ENCODE assay signal across 8 cellular contexts in the genomic region with DNA sequence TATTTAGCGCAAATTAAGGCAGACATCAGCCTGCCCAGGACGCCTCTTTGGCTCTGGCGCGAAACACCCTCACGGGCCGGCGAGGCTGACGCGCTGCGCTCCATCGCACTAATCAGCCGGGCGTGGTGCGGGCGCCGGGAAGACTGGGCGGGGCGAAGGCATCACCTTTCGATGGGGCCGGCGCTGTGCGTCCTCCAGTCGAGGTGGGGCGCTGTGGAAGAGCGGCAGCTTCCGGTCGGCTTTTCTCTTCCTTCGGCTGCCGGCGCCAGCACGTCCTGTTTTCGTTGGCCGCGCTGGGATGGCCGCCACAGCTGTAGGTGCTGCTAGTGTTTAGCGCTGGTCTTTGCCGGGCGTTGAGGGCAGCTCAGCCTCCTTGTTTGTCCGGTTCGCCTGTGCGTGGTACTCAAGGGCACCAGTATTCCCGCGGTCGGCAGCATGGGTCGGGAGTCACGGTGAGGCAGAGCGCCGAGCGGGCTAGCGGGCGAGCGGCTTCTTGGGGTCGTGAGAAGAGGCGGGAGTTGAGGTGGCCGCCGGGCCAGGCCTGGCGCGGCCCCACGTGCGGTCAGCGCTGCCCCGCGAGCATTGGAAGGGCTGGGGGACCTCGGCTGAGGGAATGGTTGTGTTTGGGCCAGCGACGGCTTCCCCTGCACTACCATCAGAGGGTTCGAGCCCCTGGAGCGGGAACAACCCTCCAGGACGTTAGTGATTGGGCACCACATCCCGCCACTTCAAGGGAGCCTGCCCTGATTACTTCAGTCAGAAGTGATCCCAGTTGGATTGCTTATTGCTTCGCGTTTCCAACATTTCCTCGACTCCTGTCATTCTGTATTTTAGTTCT. TPM values are rescaled to one million over a fixed set of nuclear protein-coding genes. Genes with fewer than 3 reads are reported as not detected.
DNase-seq lines count a peak whose midpoint lies in the region; FAIRE-seq and TF ChIP-seq lines count a peak whose summit lies in the region.

A gene with protein sequence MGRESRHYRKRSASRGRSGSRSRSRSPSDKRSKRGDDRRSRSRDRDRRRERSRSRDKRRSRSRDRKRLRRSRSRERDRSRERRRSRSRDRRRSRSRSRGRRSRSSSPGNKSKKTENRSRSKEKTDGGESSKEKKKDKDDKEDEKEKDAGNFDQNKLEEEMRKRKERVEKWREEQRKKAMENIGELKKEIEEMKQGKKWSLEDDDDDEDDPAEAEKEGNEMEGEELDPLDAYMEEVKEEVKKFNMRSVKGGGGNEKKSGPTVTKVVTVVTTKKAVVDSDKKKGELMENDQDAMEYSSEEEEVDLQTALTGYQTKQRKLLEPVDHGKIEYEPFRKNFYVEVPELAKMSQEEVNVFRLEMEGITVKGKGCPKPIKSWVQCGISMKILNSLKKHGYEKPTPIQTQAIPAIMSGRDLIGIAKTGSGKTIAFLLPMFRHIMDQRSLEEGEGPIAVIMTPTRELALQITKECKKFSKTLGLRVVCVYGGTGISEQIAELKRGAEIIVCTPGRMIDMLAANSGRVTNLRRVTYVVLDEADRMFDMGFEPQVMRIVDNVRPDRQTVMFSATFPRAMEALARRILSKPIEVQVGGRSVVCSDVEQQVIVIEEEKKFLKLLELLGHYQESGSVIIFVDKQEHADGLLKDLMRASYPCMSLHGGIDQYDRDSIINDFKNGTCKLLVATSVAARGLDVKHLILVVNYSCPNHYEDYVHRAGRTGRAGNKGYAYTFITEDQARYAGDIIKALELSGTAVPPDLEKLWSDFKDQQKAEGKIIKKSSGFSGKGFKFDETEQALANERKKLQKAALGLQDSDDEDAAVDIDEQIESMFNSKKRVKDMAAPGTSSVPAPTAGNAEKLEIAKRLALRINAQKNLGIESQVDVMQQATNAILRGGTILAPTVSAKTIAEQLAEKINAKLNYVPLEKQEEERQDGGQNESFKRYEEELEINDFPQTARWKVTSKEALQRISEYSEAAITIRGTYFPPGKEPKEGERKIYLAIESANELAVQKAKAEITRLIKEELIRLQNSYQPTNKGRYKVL (plus strand): TSS at position 276 of the 838 bp plus-strand sequence. CDS start 160 bp downstream, at position 436.

- H3K9me3 ChIP-seq in H9 (ENCODE audit: control insufficient read depth, low read depth, low read length) (no peaks in the 10 kb centered on the region), MG63 (no peaks in the 10 kb centered on the region), neural progenitor cell (ENCODE audit: low read depth) (no peaks in the 10 kb centered on the region)

- peaks cover 5% of the 10 kb centered on the region for H3K27me3 Mint-ChIP-seq in H9 (ENCODE audit: low read depth)
- H3K27me3 Mint-ChIP-seq in neural progenitor cell (ENCODE audit: insufficient read depth, low read depth), result peaks cover 4% of the 10 kb centered on the region

- H2AK5ac ChIP-seq in H9 (ENCODE audit: insufficient read length, low read length), result no peak within 1 kb of the TSS

- H4K91ac ChIP-seq in H9 (ENCODE audit: insufficient read length, low read depth, low read length), result no peak within 1 kb of the TSS

- H3K36me3 Mint-ChIP-seq in H9 (ENCODE audit: insufficient read depth in 1 of 3, low read depth in 3 of 3) (peaks cover 3 to 15% (median 5%) of the 10 kb centered on the region in 3 experiments; a peak in 6 of 7 replicates), neural progenitor cell (peaks cover under 1% of the 10 kb centered on the region)

- H4K20me1 ChIP-seq in H9 (ENCODE audit: control insufficient read depth, insufficient read depth, insufficient read length) (no peaks in the 10 kb centered on the region), neural progenitor cell (ENCODE audit: low read depth) (peaks cover 45% of the 10 kb centered on the region)

- H3K27me3 ChIP-seq in H9 (ENCODE audit: insufficient read depth, low read length) (no peaks in the 10 kb centered on the region), MG63 (no peaks in the 10 kb centered on the region), neural progenitor cell (peaks cover 8% of the 10 kb centered on the region)

- peak; percentile 90 for FAIRE-seq in G401.6 (lab: Jason Lieb, UNC)

- no peaks in the 10 kb centered on the region for H3F3A ChIP-seq in neural progenitor cell (ENCODE audit: low read depth)

- H3K4me1 ChIP-seq in H9 (ENCODE audit: insufficient read depth, low read length) (peaks cover 4% of the 10 kb centered on the region; the same call in 1 of the 2 replicates), neural progenitor cell (peaks cover 11% of the 10 kb centered on the region)

- TF ChIP-seq CTCF in H9 (conservative IDR thresholded peaks at IDR 0.05), result peak; percentile 87
- peak; percentile 80 for TF ChIP-seq CTCF in neural progenitor cell (IDR thresholded peaks at IDR 0.05)

- no peak within 1 kb of the TSS for H3K56ac ChIP-seq in H9 (ENCODE audit: insufficient read length, low read depth, low read length)

- no peak within 1 kb of the TSS for H4K5ac ChIP-seq in H9 (ENCODE audit: insufficient read length, low read depth, low read length)

- no peak within 1 kb of the TSS for H2BK15ac ChIP-seq in H9 (ENCODE audit: low read depth, low read length)

- DNase-seq in H9, result peak; percentile 96
- DNase-seq in MG63, result peak; percentile 98
- peak; percentile 74 for DNase-seq in SHP77 treated with DMSO at 0.1 percent for 48 hours (lab: John Stamatoyannopoulos, UW)
- DNase-seq in activated gamma-delta T cell (lab: John Stamatoyannopoulos, UW), result peak; percentile 86
- peak; percentile 81 for DNase-seq in fibroblast of the conjunctiva (ENCODE audit: low read depth)
- peak; percentile 98 for DNase-seq in neural progenitor cell (ENCODE audit: low spot score)
- peak; percentile 86 for DNase-seq in stromal cell of bone marrow (ENCODE audit: low read depth)

- H3K36me3 ChIP-seq in MG63, result peaks cover 10% of the 10 kb centered on the region
- H3K36me3 ChIP-seq in neural progenitor cell, result no peaks in the 10 kb centered on the region

- H3K4me3 Mint-ChIP-seq in H9, result peak within 1 kb of the TSS; percentile 99 to 100
- peak within 1 kb of the TSS; percentile 100 for H3K4me3 Mint-ChIP-seq in neural progenitor cell

- H3K4me3 ChIP-seq in MG63 (peak within 1 kb of the TSS; percentile 83), neural progenitor cell (peak within 1 kb of the TSS; percentile 88)

- peaks cover 33% of the 10 kb centered on the region for H3K79me2 ChIP-seq in H9 (ENCODE audit: insufficient read depth, low read length)
- peaks cover 52% of the 10 kb centered on the region for H3K79me2 ChIP-seq in neural progenitor cell (ENCODE audit: low read depth)

- H3K23me2 ChIP-seq in H9 (ENCODE audit: insufficient read length, low read depth, low read length, poor library complexity, severe bottlenecking), result peaks cover 4% of the 10 kb centered on the region

- H3K79me1 ChIP-seq in H9 (ENCODE audit: insufficient read depth, low read depth, low read length, poor library complexity, severe bottlenecking), result no peaks in the 10 kb centered on the region

- no peak within 1 kb of the TSS for H3K23ac ChIP-seq in H9 (ENCODE audit: insufficient read length, low read depth, low read length)

- H2BK12ac ChIP-seq in H9 (ENCODE audit: insufficient read length, low read depth, low read length), result no peak within 1 kb of the TSS

- no peak within 1 kb of the TSS for H3T11ph ChIP-seq in H9 (ENCODE audit: low read length)

- peak within 1 kb of the TSS; percentile 96 to 99 (median 99) for H3K27ac Mint-ChIP-seq in H9
- H3K27ac Mint-ChIP-seq in neural progenitor cell, result peak within 1 kb of the TSS; percentile 97

- H4K8ac ChIP-seq in H9 (replicated peaks; ENCODE audit: insufficient read length, low read depth, low read length), result no peak within 1 kb of the TSS

- H3K4me1 Mint-ChIP-seq in H9 (peaks cover 23 to 29% of the 10 kb centered on the region in 2 experiments), neural progenitor cell (peaks cover 27% of the 10 kb centered on the region)

- peak within 1 kb of the TSS; percentile 50 for H3K4me2 ChIP-seq in H9 (ENCODE audit: insufficient read depth, insufficient read length, low read length)
- H3K4me2 ChIP-seq in neural progenitor cell, result peak within 1 kb of the TSS; percentile 91

- peak within 1 kb of the TSS; percentile 97 for H3K9ac ChIP-seq in H9 (ENCODE audit: extremely low read depth, insufficient read length, low read length)
- H3K9ac ChIP-seq in neural progenitor cell, result peak within 1 kb of the TSS; percentile 89

- no peak within 1 kb of the TSS for H2BK20ac ChIP-seq in H9 (ENCODE audit: low read depth, low read length, poor library complexity, severe bottlenecking)

- H2AFZ ChIP-seq in H9 (ENCODE audit: low read length) (peak within 1 kb of the TSS; percentile 67), neural progenitor cell (replicated peaks) (peak within 1 kb of the TSS; percentile 92)

- H3K18ac ChIP-seq in H9 (ENCODE audit: insufficient read length, low read depth, low read length), result peak within 1 kb of the TSS; percentile 85

- H3K27ac ChIP-seq in H9 (ENCODE audit: insufficient read length, low read depth, low read length), result no peak within 1 kb of the TSS
- H3K27ac ChIP-seq in neural progenitor cell, result no peak within 1 kb of the TSS

- H3K14ac ChIP-seq in H9 (ENCODE audit: insufficient read depth, low read length), result peak within 1 kb of the TSS; percentile 94

- no CpG with 5 or more reads among the region's 73 CpGs for WGBS in H9 (ENCODE audit: extremely low coverage, insufficient read length, low lambda C conversion rate)

- H2BK5ac ChIP-seq in H9 (ENCODE audit: insufficient read length, low read length), result peak within 1 kb of the TSS; percentile 47

- no peak within 1 kb of the TSS for H3K4ac ChIP-seq in H9 (ENCODE audit: low read depth, low read length)

- H2BK120ac ChIP-seq in H9 (ENCODE audit: low read depth, low read length, poor library complexity, severe bottlenecking), result no peak within 1 kb of the TSS

- H3K9me3 Mint-ChIP-seq in H9 (no peaks in the 10 kb centered on the region), neural progenitor cell (no peaks in the 10 kb centered on the region)

RNA-seq across cellular contexts. Expression of the gene that starts here (rescaled TPM):
- total RNA-seq in H9 (2021) (90.3 and 93.8 TPM in 2 replicates), neural progenitor cell (ENCODE audit: low replicate concordance) (54.9 and 79.1 TPM in 2 replicates)
- 14.3 and 16.4 TPM in 2 replicates for total RNA-seq in MG63 (2014; rRNA removed; shearing (Covaris generic); ENCODE audit: low replicate concordance)
